Comparison of ENCODE assay signal across 8 cellular contexts in the genomic region with DNA sequence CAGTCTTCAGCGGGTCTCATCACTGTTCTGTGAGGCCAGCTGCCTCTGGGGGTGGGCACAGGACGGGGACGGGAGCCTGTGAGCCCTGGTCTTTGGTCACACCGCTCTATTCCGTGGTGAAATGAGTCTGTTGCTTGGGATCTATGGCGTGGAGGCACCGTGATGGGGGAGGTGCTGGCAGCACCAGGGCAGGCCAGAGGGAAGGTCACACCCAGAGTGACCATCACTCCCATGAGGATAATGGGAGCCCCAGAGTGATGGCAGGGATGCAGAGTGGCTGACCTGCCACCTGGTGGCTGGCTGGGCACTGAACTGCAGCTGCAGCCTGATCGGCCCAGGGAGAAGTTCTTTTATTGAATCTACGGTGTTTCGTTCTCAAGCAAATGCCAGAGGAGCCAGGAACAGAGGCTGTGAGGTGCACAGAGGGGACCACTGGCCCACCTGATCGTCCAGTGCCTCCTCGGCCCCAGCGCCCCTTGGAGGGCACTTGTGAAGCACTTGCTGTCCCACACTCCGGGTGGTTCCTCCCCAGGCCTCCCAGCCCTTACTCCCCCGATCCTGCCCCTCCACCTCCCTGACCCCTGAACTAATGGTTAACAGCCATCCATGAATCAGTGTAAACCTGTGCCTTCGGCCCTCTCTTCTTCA. TPM values are rescaled to one million over a fixed set of nuclear protein-coding genes. Genes with fewer than 3 reads are reported as not detected.
DNase-seq lines count a peak whose midpoint lies in the region; ATAC-seq and TF ChIP-seq lines count a peak whose summit lies in the region.

No MANE protein-coding gene starts in this region.

- H3K27ac ChIP-seq in RWPE2 (ENCODE audit: poor library complexity, severe bottlenecking), result peak overlapping the region; percentile 16
- H3K27ac ChIP-seq in psoas muscle, result no peak overlapping the region

- H3K36me3 ChIP-seq in RWPE2 (ENCODE audit: low read depth) (no peaks in the 10 kb centered on the region), psoas muscle (ENCODE audit: insufficient read depth in 1 of 2, low read depth in 1 of 2) (no peaks in the 10 kb centered on the region)

- intact Hi-C loops in Right ventricle myocardium superior (cut with DNase I), result no loop called here
- intact Hi-C loops in cardiac septum (cut with DNase I), result loop anchor here (2.0 kb wide), 1 partner anchor 84 kb away; no protein-coding TSS in a partner anchor
- intact Hi-C loops in psoas muscle (cut with DNase I), result loop anchor here (5.0 to 10.0 kb wide), 2 partner anchors 120 to 123 kb away; no protein-coding TSS in a partner anchor

- H3K4me1 ChIP-seq in RWPE2 (ENCODE audit: insufficient read depth, poor library complexity, severe bottlenecking), result peaks cover 18% of the 10 kb centered on the region
- no peaks in the 10 kb centered on the region for H3K4me1 ChIP-seq in psoas muscle

- 47 to 61% (median 49%) methylated on average over 14 to 16 of the region's 16 CpGs for WGBS in psoas muscle, 3 donors

- ATAC-seq in Right ventricle myocardium superior (ENCODE audit: poor library complexity), result peak; percentile 67
- peak; percentile 62 for ATAC-seq in RWPE2 (ENCODE audit: low read depth)
- peak; percentile 57 to 68 (median 64) for ATAC-seq in psoas muscle

- H3K9me3 ChIP-seq in RWPE2 (ENCODE audit: severe bottlenecking) (no peaks in the 10 kb centered on the region), psoas muscle (no peaks in the 10 kb centered on the region)

- H3K4me3 ChIP-seq in RWPE2 (ENCODE audit: severe bottlenecking) (no peak overlapping the region), fibroblast of villous mesenchyme (ENCODE audit: low read depth, low read length) (no peak overlapping the region), psoas muscle (no peak overlapping the region)

- DNase-seq in Right ventricle myocardium superior (no peak), cardiac septum (ENCODE audit: low spot score) (no peak), RWPE2 (ENCODE audit: low spot score) (no peak), fibroblast of villous mesenchyme (ENCODE audit: low read depth) (peak; percentile 27), psoas muscle (peak; percentile 14 to 19), NCI-H128 (lab: John Stamatoyannopoulos, UW; ENCODE audit: unreplicated experiment) (no peak)
- DNase-seq in stimulated activated CD4-positive, alpha-beta T cell treated with anti-CD3 and anti-CD28 coated beads, Interleukin-1b, Interleukin-23, amount 100 ng/mL, for 48 hours, result no peak
- DNase-seq in activated effector memory CD4-positive, alpha-beta T cell treated with anti-CD3 and anti-CD28 coated beads, Interleukin-2, amount 50 U/mL, for 16 hours, result no peak

- peak; percentile 85 for TF ChIP-seq CTCF in RWPE2 (IDR thresholded peaks at IDR 0.05; ENCODE audit: poor library complexity, severe bottlenecking)
- peak; percentile 61 for TF ChIP-seq CTCF in fibroblast of villous mesenchyme (IDR thresholded peaks at IDR 0.05; ENCODE audit: insufficient read depth, low read depth, low read length)
- TF ChIP-seq CTCF in psoas muscle (IDR thresholded peaks at IDR 0.05), result peak; percentile 55

- no peaks in the 10 kb centered on the region for H3K27me3 ChIP-seq in RWPE2 (ENCODE audit: insufficient read depth, poor library complexity, severe bottlenecking)
- H3K27me3 ChIP-seq in psoas muscle (ENCODE audit: insufficient read depth in 3 of 3, low read length in 2 of 3), result peaks cover 0 to 11% (median 6%) of the 10 kb centered on the region in 3 donors

RNA-seq across cellular contexts. Expression of a gene that starts 17.9 kb away (rescaled TPM):
- 8.4 TPM for total RNA-seq in Right ventricle myocardium superior
- 6.5 TPM for total RNA-seq in cardiac septum
- total RNA-seq in fibroblast of villous mesenchyme, result 1.3 and 2.6 TPM in 2 replicates
- 1 to 10 TPM in 2 of 4 donors, under 1 TPM in 2; 0.93 to 2.0 (median 1.1) TPM for total RNA-seq in psoas muscle
- polyA plus RNA-seq in psoas muscle, result 1 to 10 TPM; 1.3 to 2.0 (median 1.8) TPM

RNA-seq across cellular contexts. Expression of a gene that starts 40.8 kb away (rescaled TPM):
- total RNA-seq in Right ventricle myocardium superior, result 0.54 TPM
- 0.83 TPM for total RNA-seq in cardiac septum
- under 0.01 and 0.32 TPM in 2 replicates for total RNA-seq in fibroblast of villous mesenchyme
- total RNA-seq in psoas muscle, result 1 to 10 TPM in 2 of 4 donors, under 1 TPM in 2; 0.54 to 1.4 (median 1.1) TPM
- polyA plus RNA-seq in psoas muscle, result 1 to 10 TPM in 1 of 3 donors, under 1 TPM in 2; 0.18 to 1.3 (median 0.32) TPM

Comparison
In these comparisons a context has a peak if more than half of its experiments do, and no peak if none do; other contexts are left out.
1. DNase-seq: peak in fibroblast of villous mesenchyme (single experiment) and psoas muscle (2 of 2); none in Right ventricle myocardium superior (single experiment), cardiac septum (single experiment), RWPE2 (single experiment), stimulated activated CD4-positive, alpha-beta T cell treated with anti-CD3 and anti-CD28 coated beads, Interleukin-1b, Interleukin-23, amount 100 ng/mL, for 48 hours (single experiment), activated effector memory CD4-positive, alpha-beta T cell treated with anti-CD3 and anti-CD28 coated beads, Interleukin-2, amount 50 U/mL, for 16 hours (single experiment) and NCI-H128 (single experiment).
2. Peak in every context shown above with its lines, with median percentiles within 50 percentile points of each other: ATAC-seq and CTCF ChIP-seq.